9 cellular contexts compared by ENCODE assay signal in genomic region chr7:16891338-16891737, GRCh38. TPM values are rescaled to one million over a fixed set of nuclear protein-coding genes. Genes with fewer than 3 reads are reported as not detected.
DNase-seq lines count a peak whose midpoint lies in the region; ATAC-seq and TF ChIP-seq lines count a peak whose summit lies in the region.
"Had no signal": no experiment of that assay in that cellular context is flagged by ENCODE, and none has a peak within 500 bp of the region (broad histone marks: within the 10 kb centered on the region; RNA-seq: fewer than 3 reads in every experiment).

No MANE protein-coding gene starts in this region.

- H3K36me3 Mint-ChIP-seq in activated CD4-positive, alpha-beta T cell treated with anti-CD3 and anti-CD28 coated beads, Interleukin-2, amount 10 ng/mL, durations not matched to agents 24 days and 14 days (ENCODE audit: low read depth) = no peaks in the 10 kb centered on the region
- no peaks in the 10 kb centered on the region for H3K36me3 Mint-ChIP-seq in brain
- H3K36me3 Mint-ChIP-seq: activated naive CD8-positive, alpha-beta T cell had no signal

- H3K27me3 Mint-ChIP-seq in activated CD4-positive, alpha-beta T cell treated with anti-CD3 and anti-CD28 coated beads, Interleukin-2, amount 10 ng/mL, durations not matched to agents 24 days and 14 days = peaks cover 4% of the 10 kb centered on the region
- H3K27me3 Mint-ChIP-seq in brain = peaks cover 4% of the 10 kb centered on the region
- H3K27me3 Mint-ChIP-seq: activated naive CD8-positive, alpha-beta T cell had no signal

- no peaks in the 10 kb centered on the region for H3K36me3 ChIP-seq in HEK293 (ENCODE audit: control insufficient read depth in 2 of 2, insufficient read depth in 1 of 2, low read length in 2 of 2)

- H3K4me3 Mint-ChIP-seq in activated CD4-positive, alpha-beta T cell treated with anti-CD3 and anti-CD28 coated beads, Interleukin-2, amount 10 ng/mL, durations not matched to agents 24 days and 14 days = no peak overlapping the region
- H3K4me3 Mint-ChIP-seq in brain = no peak overlapping the region
- H3K4me3 Mint-ChIP-seq: activated naive CD8-positive, alpha-beta T cell had no signal

- CTCF ChIA-PET in HEK293 (lab: Yijun Ruan, JAX) = interaction anchor here (0.6 to 4.3 kb wide), 23 partner anchors 8 to 1300 kb away, joined by 3 to 50 read pairs (median 3); partner anchors contain the start of gene AGR3

- POLR2A ChIA-PET in HEK293 (lab: Yijun Ruan, JAX) = no interaction called here

- no peaks in the 10 kb centered on the region for H3K4me1 Mint-ChIP-seq in activated CD4-positive, alpha-beta T cell treated with anti-CD3 and anti-CD28 coated beads, Interleukin-2, amount 10 ng/mL, durations not matched to agents 24 days and 14 days
- no peaks in the 10 kb centered on the region for H3K4me1 Mint-ChIP-seq in brain

- intact Hi-C loops in activated CD4-positive, alpha-beta T cell treated with anti-CD3 and anti-CD28 coated beads, Interleukin-2, amount 10 ng/mL, durations not matched to agents 24 days and 14 days (cut with micrococcal nuclease) = loop anchor here (2.0 to 5.0 kb wide), 2 partner anchors 27 to 1456 kb away; no protein-coding TSS in a partner anchor
- intact Hi-C loops in left colon (cut with DNase I, micrococcal nuclease) = no loop called here

- H3K27ac ChIP-seq in HEK293 (ENCODE audit: extremely low read depth, low read depth, low read length) = no peak overlapping the region

- peak; percentile 99 for ATAC-seq in left colon
- ATAC-seq in GM19324 (IDR thresholded peaks at IDR 0.05; ENCODE audit: low FRiP score, unreplicated experiment) = no peak

- no peaks in the 10 kb centered on the region for H3K9me3 Mint-ChIP-seq in activated CD4-positive, alpha-beta T cell treated with anti-CD3 and anti-CD28 coated beads, Interleukin-2, amount 10 ng/mL, durations not matched to agents 24 days and 14 days
- H3K9me3 Mint-ChIP-seq in brain = peaks cover 0 to 4% (median 3%) of the 10 kb centered on the region in 5 experiments

- no peak overlapping the region for H3K4me3 ChIP-seq in HEK293 (ENCODE audit: low read depth, low read length)

- TF ChIP-seq CTCF in HEK293 (tag by site-specific recombination; IDR thresholded peaks at IDR 0.05) (peak; percentile 52; the same call in 1 of the 2 replicates), brain (conservative IDR thresholded peaks at IDR 0.05) (peak; percentile 61 to 68)

- DNase-seq in activated CD4-positive, alpha-beta T cell treated with anti-CD3 and anti-CD28 coated beads, Interleukin-2, amount 10 ng/mL, durations not matched to agents 24 days and 14 days = peak; percentile 68
- DNase-seq in activated CD4-positive, alpha-beta T cell treated with anti-CD3 and anti-CD28 coated beads for 48 hours = no peak
- DNase-seq in NCI-H2081 treated with DMSO at 0.1 percent for 48 hours (lab: John Stamatoyannopoulos, UW) (peak; percentile 58), left colon (peak in 1 of 2 donors; percentile 13), GM19240 (ENCODE audit: insufficient read length, low spot score) (no peak)

- no peaks in the 10 kb centered on the region for H3K4me1 ChIP-seq in HEK293 (ENCODE audit: control insufficient read depth, insufficient read depth, low read length)

- no peak overlapping the region for H3K27ac Mint-ChIP-seq in activated CD4-positive, alpha-beta T cell treated with anti-CD3 and anti-CD28 coated beads, Interleukin-2, amount 10 ng/mL, durations not matched to agents 24 days and 14 days
- H3K27ac Mint-ChIP-seq in brain = no peak overlapping the region
- H3K27ac Mint-ChIP-seq: activated naive CD8-positive, alpha-beta T cell had no signal

- no peaks in the 10 kb centered on the region for H3K9me3 ChIP-seq in HEK293 (ENCODE audit: control insufficient read depth, insufficient read depth, low read depth, low read length)

TF ChIP-seq in HEK293, 187 proteins besides CTCF, POLR2A, EP300 and RAD21:
- peak; percentile 82 for TF ChIP-seq ZNF654 (tag by site-specific recombination; IDR thresholded peaks at IDR 0.05; ENCODE audit: low read depth)
- TF ChIP-seq ZNF184 (tag by site-specific recombination; IDR thresholded peaks at IDR 0.05) = no peak

RNA-seq across cellular contexts. Expression of gene AGR3, which starts 9.6 kb away (rescaled TPM):
- total RNA-seq in activated CD4-positive, alpha-beta T cell treated with anti-CD3 and anti-CD28 coated beads, Interleukin-2, amount 10 ng/mL, durations not matched to agents 24 days and 14 days = not detected in 2 replicates
- polyA plus RNA-seq in brain (ENCODE audit: insufficient read depth, low read depth, low replicate concordance) = 0.78 TPM
- 100 to 1,000 TPM; 123 to 188 TPM for total RNA-seq in left colon

Comparison
In these comparisons a context has a peak if more than half of its experiments do, and no peak if none do; other contexts are left out.
1. DNase-seq: peak in activated CD4-positive, alpha-beta T cell treated with anti-CD3 and anti-CD28 coated beads, Interleukin-2, amount 10 ng/mL, durations not matched to agents 24 days and 14 days (single experiment) and NCI-H2081 treated with DMSO at 0.1 percent for 48 hours (single experiment); none in activated CD4-positive, alpha-beta T cell treated with anti-CD3 and anti-CD28 coated beads for 48 hours (single experiment) and GM19240 (single experiment).
2. RNA of gene AGR3, which starts 9.6 kb away (total RNA-seq): 123 to 188 TPM in left colon; not detected in activated CD4-positive, alpha-beta T cell treated with anti-CD3 and anti-CD28 coated beads, Interleukin-2, amount 10 ng/mL, durations not matched to agents 24 days and 14 days; every median in the first group is over 100 times any median in the second.